In the genomic region with DNA sequence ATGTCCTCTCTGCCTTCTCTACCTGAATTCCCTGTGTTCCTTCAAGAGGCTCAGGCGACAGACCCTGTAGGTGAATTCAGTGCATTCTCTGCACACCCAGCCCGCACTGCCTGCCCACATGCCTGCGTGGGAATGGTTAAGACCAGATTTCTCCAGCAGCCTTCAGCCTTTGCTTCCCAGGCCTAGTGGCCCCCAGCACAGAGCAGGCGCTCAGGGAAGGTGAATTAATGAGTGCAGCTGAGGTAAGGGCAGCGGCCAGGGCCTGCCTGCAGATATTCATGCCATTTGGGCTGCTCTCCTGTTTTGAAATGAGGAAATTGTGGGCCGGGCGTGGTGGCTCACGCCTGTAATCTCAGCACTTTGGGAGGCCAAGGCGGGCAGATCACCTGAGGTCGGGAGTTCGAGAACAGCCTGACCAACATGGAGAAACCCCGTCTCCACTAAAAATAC, we compare ENCODE assay signal across 12 cellular contexts. TPM values are rescaled to one million over a fixed set of nuclear protein-coding genes. Genes with fewer than 3 reads are reported as not detected.
DNase-seq lines count a peak whose midpoint lies in the region; ATAC-seq and TF ChIP-seq lines count a peak whose summit lies in the region.
"Had no signal": no experiment of that assay in that cellular context is flagged by ENCODE, and none has a peak within 500 bp of the region (broad histone marks: within the 10 kb centered on the region; RNA-seq: fewer than 3 reads in every experiment).

No MANE protein-coding gene starts in this region.

- H3K4me3 Mint-ChIP-seq in activated CD4-positive, alpha-beta T cell treated with anti-CD3 and anti-CD28 coated beads, Interleukin-2, amount 10 ng/mL, durations not matched to agents 24 days and 14 days, result peak overlapping the region; percentile 5
- H3K4me3 Mint-ChIP-seq in IgD-negative memory B cell (peak overlapping the region in 3 of 4 donors; percentile 58 to 94 (median 86)), chondrocyte (ENCODE audit: unreplicated experiment) (no peak overlapping the region)

- ATAC-seq in GM19351 (IDR thresholded peaks at IDR 0.05; ENCODE audit: unreplicated experiment), result no peak

- TF ChIP-seq CTCF in chondrocyte (IDR thresholded peaks at IDR 0.05), result no peak

- H3K27ac Mint-ChIP-seq in activated CD4-positive, alpha-beta T cell treated with anti-CD3 and anti-CD28 coated beads, Interleukin-2, amount 10 ng/mL, durations not matched to agents 24 days and 14 days, result peak overlapping the region; percentile 50
- H3K27ac Mint-ChIP-seq in IgD-negative memory B cell (peak overlapping the region; percentile 98), chondrocyte (ENCODE audit: unreplicated experiment) (peak overlapping the region; percentile 100)

- intact Hi-C loops in activated CD4-positive, alpha-beta T cell treated with anti-CD3 and anti-CD28 coated beads, Interleukin-2, amount 10 ng/mL, durations not matched to agents 24 days and 14 days (cut with micrococcal nuclease), result loop anchor here (1.0 kb wide), 2 partner anchors 27 to 35 kb away; no protein-coding TSS in a partner anchor
- intact Hi-C loops in posterior vena cava (cut with DNase I), result no loop called here

- no peaks in the 10 kb centered on the region for H3K36me3 Mint-ChIP-seq in activated CD4-positive, alpha-beta T cell treated with anti-CD3 and anti-CD28 coated beads, Interleukin-2, amount 10 ng/mL, durations not matched to agents 24 days and 14 days (ENCODE audit: low read depth)
- H3K36me3 Mint-ChIP-seq in IgD-negative memory B cell, result no peaks in the 10 kb centered on the region
- no peaks in the 10 kb centered on the region for H3K36me3 Mint-ChIP-seq in chondrocyte (ENCODE audit: low read depth)

- DNase-seq in activated CD4-positive, alpha-beta T cell treated with anti-CD3 and anti-CD28 coated beads, Interleukin-2, amount 10 ng/mL, durations not matched to agents 24 days and 14 days, result no peak
- no peak for DNase-seq in activated CD4-positive, alpha-beta T cell treated with anti-CD3 and anti-CD28 coated beads, Interleukin-2, amount 50 U/mL, for 4 hours
- no peak for DNase-seq in chondrocyte (ENCODE audit: low spot score)
- peak; percentile 57 for DNase-seq in posterior vena cava (ENCODE audit: low spot score)
- no peak for DNase-seq in NOMO-1 treated with dmso at 0.1 percent for 144 hours (lab: John Stamatoyannopoulos, UW; ENCODE audit: unreplicated experiment)
- DNase-seq in NCI-H2029 treated with DMSO at 0.1 percent for 48 hours (lab: John Stamatoyannopoulos, UW), result no peak
- DNase-seq: activated effector memory CD4-positive, alpha-beta T cell treated with Interleukin-2 at 50 U/mL for 16 hours; Calu3; left lung; NCI-H2171 treated with DMSO at 0.1 percent for 48 hours had no signal

- H3K9me3 Mint-ChIP-seq in activated CD4-positive, alpha-beta T cell treated with anti-CD3 and anti-CD28 coated beads, Interleukin-2, amount 10 ng/mL, durations not matched to agents 24 days and 14 days, result no peaks in the 10 kb centered on the region
- H3K9me3 Mint-ChIP-seq in IgD-negative memory B cell, result no peaks in the 10 kb centered on the region
- H3K9me3 Mint-ChIP-seq in chondrocyte (ENCODE audit: low read depth), result no peaks in the 10 kb centered on the region

- peaks cover 62% of the 10 kb centered on the region for H3K4me1 Mint-ChIP-seq in activated CD4-positive, alpha-beta T cell treated with anti-CD3 and anti-CD28 coated beads, Interleukin-2, amount 10 ng/mL, durations not matched to agents 24 days and 14 days
- H3K4me1 Mint-ChIP-seq in IgD-negative memory B cell (peaks cover 72 to 77% (median 76%) of the 10 kb centered on the region in 3 donors), chondrocyte (ENCODE audit: low read depth) (peaks cover 41% of the 10 kb centered on the region)

- no peaks in the 10 kb centered on the region for H3K27me3 Mint-ChIP-seq in activated CD4-positive, alpha-beta T cell treated with anti-CD3 and anti-CD28 coated beads, Interleukin-2, amount 10 ng/mL, durations not matched to agents 24 days and 14 days
- H3K27me3 Mint-ChIP-seq in IgD-negative memory B cell, result peaks cover 5% of the 10 kb centered on the region
- no peaks in the 10 kb centered on the region for H3K27me3 Mint-ChIP-seq in chondrocyte (ENCODE audit: low read depth)

RNA-seq across cellular contexts. Expression of a gene that starts 45.5 kb away (rescaled TPM):
- 48.3 and 48.6 TPM in 2 replicates for total RNA-seq in activated CD4-positive, alpha-beta T cell treated with anti-CD3 and anti-CD28 coated beads, Interleukin-2, amount 10 ng/mL, durations not matched to agents 24 days and 14 days
- 31.0 TPM for polyA plus RNA-seq in IgD-negative memory B cell
- total RNA-seq in chondrocyte (15.6 to 23.6 TPM (median 16.6 TPM) in 3 replicates), posterior vena cava (10 to 100 TPM; 12.0 to 27.3 TPM)

Comparison
In these comparisons a context has a peak if more than half of its experiments do, and no peak if none do; other contexts are left out.
1. H3K27ac Mint-ChIP-seq: peak in every context shown above with its lines; median percentile 100 in chondrocyte; 98 in IgD-negative memory B cell; 50 in activated CD4-positive, alpha-beta T cell treated with anti-CD3 and anti-CD28 coated beads, Interleukin-2, amount 10 ng/mL, durations not matched to agents 24 days and 14 days.